18 cellular contexts compared by ENCODE assay signal in genomic region chrX:153637121-153638040, GRCh38. TPM values are rescaled to one million over a fixed set of nuclear protein-coding genes. Genes with fewer than 3 reads are reported as not detected.
A peak's percentile ranks its signal among the peaks of the same experiment; 100 is the strongest.
DNase-seq lines count a peak whose midpoint lies in the region; ATAC-seq, FAIRE-seq and TF ChIP-seq lines count a peak whose summit lies in the region.
"Had no signal": no experiment of that assay in that cellular context is flagged by ENCODE, and none has a peak within 500 bp of the region (broad histone marks: within the 10 kb centered on the region; RNA-seq: fewer than 3 reads in every experiment).

No MANE protein-coding gene starts in this region.

- H3K4me1 ChIP-seq in kidney (ENCODE audit: control insufficient read depth in 1 of 2, insufficient read depth in 1 of 2, low read depth in 1 of 2, low read length in 2 of 2) = peaks cover 0 to 3% of the 10 kb centered on the region in 2 donors
- H3K4me1 ChIP-seq in body of pancreas = peaks cover 4% of the 10 kb centered on the region
- H3K4me1 ChIP-seq: SJCRH30 had no signal

- FAIRE-seq in kidney (lab: Jason Lieb, UNC) = no peak
- FAIRE-seq: A549, H1 had no signal

- no peaks in the 10 kb centered on the region for H3K9me3 ChIP-seq in kidney (ENCODE audit: control insufficient read depth in 1 of 2, low read length in 2 of 2)
- H3K9me3 ChIP-seq in body of pancreas = no peaks in the 10 kb centered on the region
- H3K9me3 ChIP-seq: A549, SJCRH30 had no signal

- H3K4me1 Mint-ChIP-seq in natural killer cell treated with Interleukin-12 subunit alpha and Interleukin-12 subunit beta and Interleukin-15 and Interleukin-18, amount 100 ng/mL, for 72 hours (ENCODE audit: low read depth in 2 of 2) = no peaks in the 10 kb centered on the region
- H3K4me1 Mint-ChIP-seq in natural killer cell = no peaks in the 10 kb centered on the region

- H3K27me3 Mint-ChIP-seq in natural killer cell treated with Interleukin-12 subunit alpha and Interleukin-12 subunit beta and Interleukin-15 and Interleukin-18, amount 100 ng/mL, for 72 hours = peaks cover 0 to 3% of the 10 kb centered on the region in 2 donors
- peaks cover 0 to 3% of the 10 kb centered on the region in 2 donors for H3K27me3 Mint-ChIP-seq in natural killer cell (ENCODE audit: low read depth in 2 of 2)

- H3K36me3 ChIP-seq in kidney (ENCODE audit: control insufficient read depth in 1 of 2, insufficient read depth in 2 of 2, low read length in 2 of 2) (no peaks in the 10 kb centered on the region), body of pancreas (replicated peaks in 1 of 2; ENCODE audit: insufficient read depth in 1 of 2, low read depth in 2 of 2) (no peaks in the 10 kb centered on the region)
- H3K36me3 ChIP-seq: SJCRH30 had no signal

- H3K27ac ChIP-seq in kidney (ENCODE audit: low read depth in 2 of 2, low read length in 2 of 2) (no peak overlapping the region), body of pancreas (no peak overlapping the region)
- H3K27ac ChIP-seq: A549, C4-2B, RWPE1, SJCRH30 had no signal

- DNase-seq in natural killer cell treated with Interleukin-12 subunit alpha and Interleukin-12 subunit beta and Interleukin-15 and Interleukin-18, amount 100 ng/mL, for 72 hours (ENCODE audit: low spot score) = peak; percentile 40
- DNase-seq in natural killer cell (no peak), kidney (peak; percentile 59), body of pancreas (no peak), omental fat pad (ENCODE audit: low spot score) (no peak), SHP77 (lab: John Stamatoyannopoulos, UW) (no peak)
- DNase-seq: DMS153, KG1, NCI-H1436, NCI-H2029 treated with DMSO at 0.1 percent for 48 hours, NCI-H446 treated with DMSO at 0.1 percent for 48 hours, NCI-H748 treated with DMSO at 0.1 percent for 48 hours had no signal

- no peak overlapping the region for H3K27ac Mint-ChIP-seq in natural killer cell treated with Interleukin-12 subunit alpha and Interleukin-12 subunit beta and Interleukin-15 and Interleukin-18, amount 100 ng/mL, for 72 hours
- H3K27ac Mint-ChIP-seq in natural killer cell = no peak overlapping the region

- no peaks in the 10 kb centered on the region for H3K27me3 ChIP-seq in body of pancreas
- H3K27me3 ChIP-seq: SJCRH30 had no signal

- TF ChIP-seq CTCF in natural killer cell (IDR thresholded peaks at IDR 0.05) = no peak
- no peak for TF ChIP-seq CTCF in kidney (IDR thresholded peaks at IDR 0.05; ENCODE audit: borderline replicate concordance, extremely low read depth, insufficient read depth)
- TF ChIP-seq CTCF in body of pancreas (IDR thresholded peaks at IDR 0.05) = no peak
- no peak for TF ChIP-seq CTCF in omental fat pad (IDR thresholded peaks at IDR 0.05)

- no peaks in the 10 kb centered on the region for H3K9me3 Mint-ChIP-seq in natural killer cell treated with Interleukin-12 subunit alpha and Interleukin-12 subunit beta and Interleukin-15 and Interleukin-18, amount 100 ng/mL, for 72 hours
- H3K9me3 Mint-ChIP-seq in natural killer cell = no peaks in the 10 kb centered on the region

- no peak overlapping the region for H3K9ac ChIP-seq in kidney (ENCODE audit: low read length in 2 of 2)

- WGBS in body of pancreas, 2 donors = 71 to 86% methylated on average over 12 to 15 of the region's 27 CpGs

- H3K4me3 Mint-ChIP-seq in natural killer cell treated with Interleukin-12 subunit alpha and Interleukin-12 subunit beta and Interleukin-15 and Interleukin-18, amount 100 ng/mL, for 72 hours = no peak overlapping the region
- no peak overlapping the region for H3K4me3 Mint-ChIP-seq in natural killer cell

- H3K4me3 ChIP-seq in kidney (ENCODE audit: low read length in 2 of 2) (no peak overlapping the region), body of pancreas (no peak overlapping the region)
- H3K4me3 ChIP-seq: A549, SJCRH30 had no signal

- intact Hi-C loops in natural killer cell (cut with micrococcal nuclease) = no loop called here
- intact Hi-C loops in kidney (cut with DNase I) = no loop called here
- intact Hi-C loops in body of pancreas (cut with DNase I) = no loop called here

- no peak for TF ChIP-seq POLR2A in body of pancreas (IDR thresholded peaks at IDR 0.05)

- H3K36me3 Mint-ChIP-seq in natural killer cell treated with Interleukin-12 subunit alpha and Interleukin-12 subunit beta and Interleukin-15 and Interleukin-18, amount 100 ng/mL, for 72 hours = no peaks in the 10 kb centered on the region
- no peaks in the 10 kb centered on the region for H3K36me3 Mint-ChIP-seq in natural killer cell

- ATAC-seq in natural killer cell treated with Interleukin-12 subunit alpha and Interleukin-12 subunit beta and Interleukin-15 and Interleukin-18, amount 100 ng/mL, for 72 hours = no peak
- no peak for ATAC-seq in natural killer cell
- no peak for ATAC-seq in body of pancreas
- ATAC-seq in omental fat pad (ENCODE audit: low FRiP score) = no peak

RNA-seq across cellular contexts. Expression of gene DUSP9, which starts 9.6 kb away (rescaled TPM):
- not detected for total RNA-seq in natural killer cell treated with Interleukin-12 subunit alpha and Interleukin-12 subunit beta and Interleukin-15 and Interleukin-18, amount 100 ng/mL, for 72 hours
- total RNA-seq in natural killer cell = not detected
- 4.7 TPM for total RNA-seq in kidney
- polyA plus RNA-seq in kidney (ENCODE audit: insufficient read depth, low read depth, low replicate concordance) = 81.4 TPM
- total RNA-seq in body of pancreas = not detected
- 1 to 10 TPM in 1 of 4 donors, under 1 TPM in 1, not detected in 2; 0.48 to 2.3 TPM for total RNA-seq in omental fat pad

RNA-seq across cellular contexts. Expression of gene PNCK, which starts 36.2 kb away (rescaled TPM):
- total RNA-seq in natural killer cell treated with Interleukin-12 subunit alpha and Interleukin-12 subunit beta and Interleukin-15 and Interleukin-18, amount 100 ng/mL, for 72 hours = not detected
- total RNA-seq in natural killer cell (1 to 10 TPM in 1 of 3 donors, under 1 TPM in 2; 0.66 to 1.1 (median 0.97) TPM), kidney (1.5 TPM), body of pancreas (not detected), omental fat pad (under 1 TPM in 2 of 4 donors, not detected in 2; 0.46 to 0.60 TPM)
- 5.5 TPM for polyA plus RNA-seq in kidney (ENCODE audit: insufficient read depth, low read depth, low replicate concordance)
- total RNA-seq: M059J, SJCRH30 had no signal

RNA-seq across cellular contexts. Expression of gene CCNQ, which starts 38.4 kb away (rescaled TPM):
- 10 to 100 TPM; 16.4 to 30.7 TPM for total RNA-seq in natural killer cell treated with Interleukin-12 subunit alpha and Interleukin-12 subunit beta and Interleukin-15 and Interleukin-18, amount 100 ng/mL, for 72 hours
- total RNA-seq in natural killer cell (10 to 100 TPM in 2 of 3 donors, 1 to 10 TPM in 1; 9.0 to 17.2 (median 12.5) TPM), kidney (14.6 TPM), body of pancreas (10 to 100 TPM in 1 of 2 donors, 1 to 10 TPM in 1; 8.6 to 23.9 TPM), omental fat pad (10 to 100 TPM; 26.0 to 42.6 (median 31.0) TPM)
- polyA plus RNA-seq in kidney (ENCODE audit: insufficient read depth, low read depth, low replicate concordance) = 35.4 TPM

RNA-seq across cellular contexts. Expression of gene SLC6A8, which starts 50.3 kb away (rescaled TPM):
- 1 to 10 TPM; 2.3 to 4.1 TPM for total RNA-seq in natural killer cell treated with Interleukin-12 subunit alpha and Interleukin-12 subunit beta and Interleukin-15 and Interleukin-18, amount 100 ng/mL, for 72 hours
- 1 to 10 TPM in 2 of 3 donors, under 1 TPM in 1; 0.77 to 2.5 (median 1.4) TPM for total RNA-seq in natural killer cell
- 110 TPM for total RNA-seq in kidney
- polyA plus RNA-seq in kidney (ENCODE audit: insufficient read depth, low read depth, low replicate concordance) = 79.7 TPM
- total RNA-seq in body of pancreas = 10 to 100 TPM; 11.7 to 18.5 TPM
- 10 to 100 TPM; 13.5 to 32.4 (median 26.3) TPM for total RNA-seq in omental fat pad

Comparison
In these comparisons a context has a peak if more than half of its experiments do, and no peak if none do; other contexts are left out.
1. DNase-seq: peak in natural killer cell treated with Interleukin-12 subunit alpha and Interleukin-12 subunit beta and Interleukin-15 and Interleukin-18, amount 100 ng/mL, for 72 hours (single experiment) and kidney (single experiment); none in natural killer cell (single experiment), body of pancreas (0 of 4), omental fat pad (single experiment) and SHP77 (0 of 2).